8 cellular contexts compared by ENCODE assay signal in genomic region chr18:43277164-43277600, GRCh38. TPM values are rescaled to one million over a fixed set of nuclear protein-coding genes. Genes with fewer than 3 reads are reported as not detected.
A peak's percentile ranks its signal among the peaks of the same experiment; 100 is the strongest.
DNase-seq lines count a peak whose midpoint lies in the region; ATAC-seq, FAIRE-seq and TF ChIP-seq lines count a peak whose summit lies in the region.

A gene with protein sequence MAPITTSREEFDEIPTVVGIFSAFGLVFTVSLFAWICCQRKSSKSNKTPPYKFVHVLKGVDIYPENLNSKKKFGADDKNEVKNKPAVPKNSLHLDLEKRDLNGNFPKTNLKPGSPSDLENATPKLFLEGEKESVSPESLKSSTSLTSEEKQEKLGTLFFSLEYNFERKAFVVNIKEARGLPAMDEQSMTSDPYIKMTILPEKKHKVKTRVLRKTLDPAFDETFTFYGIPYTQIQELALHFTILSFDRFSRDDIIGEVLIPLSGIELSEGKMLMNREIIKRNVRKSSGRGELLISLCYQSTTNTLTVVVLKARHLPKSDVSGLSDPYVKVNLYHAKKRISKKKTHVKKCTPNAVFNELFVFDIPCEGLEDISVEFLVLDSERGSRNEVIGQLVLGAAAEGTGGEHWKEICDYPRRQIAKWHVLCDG (minus strand): TSS chr18:43277490. CDS start chr18:43277281, 209 bp downstream.

- in situ Hi-C loops in KBM-7 (cut with MboI; ENCODE audit: low pct_unique_long_range_greater_than_20kb, low sequenced_read_pairs): no loop called here

- H3K4me3 ChIP-seq in bronchial epithelial cell (ENCODE audit: low read depth, low read length): no peak within 1 kb of the TSS

- DNase-seq in DMS153 (lab: John Stamatoyannopoulos, UW) (peak; percentile 60), NCI-H2107 treated with DMSO at 0.1 percent for 48 hours (lab: John Stamatoyannopoulos, UW; ENCODE audit: unreplicated experiment) (peak; percentile 87), bronchial epithelial cell (ENCODE audit: low read depth) (peak; percentile 45), left kidney (ENCODE audit: low read depth, low spot score) (peak; percentile 94), KBM-7 (no peak)

- FAIRE-seq in bronchial epithelial cell (lab: Jason Lieb, UNC): no peak

- no peak for ATAC-seq in HG03175 (IDR thresholded peaks at IDR 0.05; ENCODE audit: unreplicated experiment)
- no peak for ATAC-seq in HG03469 (IDR thresholded peaks at IDR 0.05; ENCODE audit: unreplicated experiment)
- ATAC-seq in HG02884 (IDR thresholded peaks at IDR 0.05; ENCODE audit: unreplicated experiment): no peak

- H3K27me3 ChIP-seq in bronchial epithelial cell (ENCODE audit: control insufficient read depth, insufficient read depth, low read length): peaks cover 3% of the 10 kb centered on the region

- TF ChIP-seq CTCF in bronchial epithelial cell (IDR thresholded peaks at IDR 0.05; ENCODE audit: insufficient read depth, low read length, severe bottlenecking): no peak

- H3K36me3 ChIP-seq in bronchial epithelial cell (ENCODE audit: control insufficient read depth, insufficient read depth, low read length): no peaks in the 10 kb centered on the region

RNA-seq across cellular contexts. Expression of the gene that starts here (rescaled TPM):
- total RNA-seq in bronchial epithelial cell: not detected in 2 replicates

Comparison
In these comparisons a context has a peak if more than half of its experiments do, and no peak if none do; other contexts are left out.
1. Peak in DNase-seq in bronchial epithelial cell; RNA of the gene not detected or under 1 TPM.